8 cellular contexts compared by ENCODE assay signal in the genomic region with DNA sequence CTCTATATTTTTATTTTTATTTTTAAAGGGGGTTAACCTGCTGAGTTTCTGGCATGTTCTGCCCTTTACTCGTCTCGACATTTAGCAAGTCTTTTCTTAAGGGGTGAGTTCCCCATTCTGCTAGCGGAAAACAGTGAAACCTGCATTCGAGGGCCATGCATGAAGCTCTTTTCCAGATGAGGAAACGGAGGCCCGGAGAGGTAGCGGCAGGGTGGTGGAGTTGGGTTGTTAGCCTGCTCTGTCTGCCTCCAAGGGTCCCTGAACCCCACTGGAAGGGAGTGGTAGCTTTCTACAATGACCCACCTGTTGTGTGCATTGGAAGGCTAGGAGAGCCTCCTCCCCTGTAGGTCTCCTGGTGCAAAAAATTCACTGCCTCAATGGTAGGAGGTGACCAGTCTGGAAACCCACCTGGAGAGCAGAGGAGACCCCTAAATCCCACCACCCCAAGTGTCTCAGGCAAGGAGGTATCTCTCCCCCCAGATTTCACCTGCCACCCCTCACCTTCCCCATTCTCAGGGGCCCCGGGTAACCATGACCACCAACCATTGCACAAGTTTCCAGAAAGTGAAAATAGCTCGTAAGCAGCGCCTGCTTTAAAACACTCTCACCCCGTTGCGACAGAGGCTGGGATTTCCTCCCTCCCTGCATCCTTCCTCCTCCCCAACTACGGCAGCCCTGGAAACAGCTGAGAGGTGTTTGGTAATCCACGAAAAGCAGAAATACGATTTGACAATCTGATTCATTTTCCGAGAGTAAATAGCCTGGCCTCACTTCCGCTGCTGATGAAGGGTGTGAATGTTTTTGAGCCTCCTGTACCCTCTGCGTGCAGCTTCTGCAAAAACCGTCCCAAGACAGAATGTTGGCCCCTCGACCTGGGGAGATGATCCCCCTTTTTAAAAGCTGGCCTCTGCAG. TPM values are rescaled to one million over a fixed set of nuclear protein-coding genes. Genes with fewer than 3 reads are reported as not detected.
DNase-seq lines count a peak whose midpoint lies in the region; ATAC-seq, FAIRE-seq and TF ChIP-seq lines count a peak whose summit lies in the region.

No MANE protein-coding gene starts in this region.

- H3K9me3 ChIP-seq in SJSA1 (replicated peaks) = peaks cover 5% of the 10 kb centered on the region; the same call in 1 of the 2 replicates
- H3K9me3 ChIP-seq in astrocyte (ENCODE audit: insufficient read depth, low read depth, low read length) = no peaks in the 10 kb centered on the region

- H3K79me2 ChIP-seq in astrocyte (ENCODE audit: insufficient read depth, low read length) = peaks cover 25% of the 10 kb centered on the region

- TF ChIP-seq CTCF in astrocyte (IDR thresholded peaks at IDR 0.05; ENCODE audit: insufficient read depth, low read depth, low read length) = no peak

- H3K4me2 ChIP-seq in astrocyte (ENCODE audit: low read length) = peak overlapping the region; percentile 94

- no peaks in the 10 kb centered on the region for H3K9me3 Mint-ChIP-seq in astrocyte (ENCODE audit: unreplicated experiment)

- H3K27me3 ChIP-seq in SJSA1 (replicated peaks) = peaks cover 3% of the 10 kb centered on the region; the same call in 1 of the 2 replicates
- H3K27me3 ChIP-seq in astrocyte (ENCODE audit: insufficient read depth, low read length) = no peaks in the 10 kb centered on the region

- no peak overlapping the region for H3K4me3 Mint-ChIP-seq in astrocyte (ENCODE audit: unreplicated experiment)

- DNase-seq in SJSA1 (ENCODE audit: low read depth in 1 of 2, low spot score in 2 of 2) = peak in 1 of 2 experiments; percentile 36
- DNase-seq in astrocyte (ENCODE audit: low read depth) = no peak
- peak; percentile 67 for DNase-seq in left lobe of liver (ENCODE audit: low spot score)
- peak; percentile 34 for DNase-seq in stimulated activated naive CD4-positive, alpha-beta T cell treated with Interleukin-2 at 50 U/mL for 16 hours (lab: John Stamatoyannopoulos, UW)
- no peak for DNase-seq in GM19238 (ENCODE audit: insufficient read length, low spot score)

- H3K4me1 ChIP-seq in SJSA1 (replicated peaks) (peaks cover 63% of the 10 kb centered on the region), astrocyte (ENCODE audit: insufficient read depth, low read length) (peaks cover 27% of the 10 kb centered on the region)

- no peak overlapping the region for H3K27ac Mint-ChIP-seq in astrocyte (ENCODE audit: unreplicated experiment)

- peaks cover 48% of the 10 kb centered on the region for H3K27me3 Mint-ChIP-seq in astrocyte (ENCODE audit: low read depth, unreplicated experiment)

- peak overlapping the region; percentile 49 for H3K27ac ChIP-seq in SJSA1
- H3K27ac ChIP-seq in astrocyte (ENCODE audit: low read depth, low read length) = no peak overlapping the region

- peak; percentile 60 for FAIRE-seq in astrocyte (lab: Jason Lieb, UNC)

- H3K9ac ChIP-seq in astrocyte (ENCODE audit: low read length) = no peak overlapping the region

- H3K4me3 ChIP-seq in GM08714 (ENCODE audit: low read length) (peak overlapping the region; percentile 1; the same call in 1 of the 2 replicates), SJSA1 (peak overlapping the region; percentile 14; the same call in 1 of the 2 replicates), astrocyte (ENCODE audit: insufficient read depth, low read depth, low read length) (no peak overlapping the region)

- peak; percentile 5 for ATAC-seq in left lobe of liver
- ATAC-seq in GM21786 (IDR thresholded peaks at IDR 0.05; ENCODE audit: unreplicated experiment) = no peak
- ATAC-seq in HG03521 (IDR thresholded peaks at IDR 0.05; ENCODE audit: unreplicated experiment) = no peak

- H3K36me3 Mint-ChIP-seq in astrocyte (ENCODE audit: low read depth, unreplicated experiment) = peaks cover 6% of the 10 kb centered on the region

- H4K20me1 ChIP-seq in astrocyte (ENCODE audit: insufficient read depth, low read length) = peaks cover 38% of the 10 kb centered on the region

- H3K4me1 Mint-ChIP-seq in astrocyte (ENCODE audit: low read depth, unreplicated experiment) = peaks cover 2% of the 10 kb centered on the region

- peaks cover 59% of the 10 kb centered on the region for H3K36me3 ChIP-seq in SJSA1
- peaks cover 11% of the 10 kb centered on the region for H3K36me3 ChIP-seq in astrocyte (ENCODE audit: insufficient read depth, low read length)

- H2AFZ ChIP-seq in astrocyte (ENCODE audit: low read depth, low read length) = no peak overlapping the region

RNA-seq across cellular contexts. Expression of gene KLF2, which starts 3.5 kb away (rescaled TPM):
- total RNA-seq in SJSA1 (2014; rRNA removed; shearing (Covaris generic)) = 12.6 and 15.2 TPM in 2 replicates
- total RNA-seq in astrocyte = 1.9 and 2.0 TPM in 2 replicates
- 8.5 TPM for total RNA-seq in left lobe of liver

Comparison
In these comparisons a context has a peak if more than half of its experiments do, and no peak if none do; other contexts are left out.
1. DNase-seq: peak in left lobe of liver (single experiment) and stimulated activated naive CD4-positive, alpha-beta T cell treated with Interleukin-2 at 50 U/mL for 16 hours (single experiment); none in astrocyte (single experiment) and GM19238 (single experiment).